ENCODE assay signal across 18 cellular contexts in the genomic region with DNA sequence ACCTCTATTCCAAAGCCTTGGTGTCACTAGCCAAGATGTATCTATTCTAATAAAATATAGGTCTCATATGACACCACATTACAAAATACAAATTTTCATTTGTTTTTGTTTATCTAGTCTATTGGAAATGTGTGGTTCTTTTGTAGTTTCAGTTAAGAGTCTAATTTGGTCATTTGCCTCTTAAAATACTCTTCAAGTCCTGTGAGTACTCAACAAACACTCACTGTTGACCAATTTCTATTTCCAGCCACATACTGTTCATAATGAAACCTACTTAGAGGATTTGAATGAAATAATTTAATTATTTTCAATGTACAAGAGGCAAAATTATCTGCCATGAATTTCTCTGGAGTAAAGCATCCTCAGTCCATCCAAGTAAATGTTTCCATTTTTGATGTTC. TPM values are rescaled to one million over a fixed set of nuclear protein-coding genes. Genes with fewer than 3 reads are reported as not detected.
A peak's percentile ranks its signal among the peaks of the same experiment; 100 is the strongest.
DNase-seq lines count a peak whose midpoint lies in the region; ATAC-seq and TF ChIP-seq lines count a peak whose summit lies in the region.
"Had no signal": no experiment of that assay in that cellular context is flagged by ENCODE, and none has a peak within 500 bp of the region (broad histone marks: within the 10 kb centered on the region; RNA-seq: fewer than 3 reads in every experiment).

No MANE protein-coding gene starts in this region.

- peaks cover 11% of the 10 kb centered on the region for H3K4me1 ChIP-seq in MM.1S (ENCODE audit: low read length)
- peaks cover 26% of the 10 kb centered on the region for H3K4me1 ChIP-seq in hepatocyte (ENCODE audit: insufficient read depth)
- H3K4me1 ChIP-seq in upper lobe of right lung = peaks cover 4% of the 10 kb centered on the region
- H3K4me1 ChIP-seq: BLaER1, Peyer's patch had no signal

- no peak for TF ChIP-seq CTCF in MM.1S (IDR thresholded peaks at IDR 0.05; ENCODE audit: low read length)
- no peak for TF ChIP-seq CTCF in hepatocyte (IDR thresholded peaks at IDR 0.05; ENCODE audit: poor library complexity)
- no peak for TF ChIP-seq CTCF in upper lobe of right lung (IDR thresholded peaks at IDR 0.05)

- H3K27ac ChIP-seq in MM.1S (ENCODE audit: low read length) (no peak overlapping the region), hepatocyte (peak overlapping the region; percentile 60), upper lobe of right lung (no peak overlapping the region)
- H3K27ac ChIP-seq: 22Rv1, BLaER1, Peyer's patch had no signal

- H3K27me3 ChIP-seq in MM.1S (replicated peaks; ENCODE audit: insufficient read depth, low read length) (no peaks in the 10 kb centered on the region), hepatocyte (no peaks in the 10 kb centered on the region), upper lobe of right lung (no peaks in the 10 kb centered on the region)
- H3K27me3 ChIP-seq: BLaER1, Peyer's patch had no signal

- H3K4me3 ChIP-seq in MM.1S (ENCODE audit: low read length) (no peak overlapping the region), hepatocyte (no peak overlapping the region), upper lobe of right lung (no peak overlapping the region)
- H3K4me3 ChIP-seq: BLaER1, Peyer's patch had no signal

- H3K4me1 Mint-ChIP-seq in activated CD4-positive, alpha-beta T cell treated with anti-CD3 and anti-CD28 coated beads, Interleukin-2, amount 10 ng/mL, durations not matched to agents 24 days and 14 days = no peaks in the 10 kb centered on the region

- no peaks in the 10 kb centered on the region for H3F3A ChIP-seq in MM.1S (ENCODE audit: insufficient read depth, low read length)

- H4K20me1 ChIP-seq in MM.1S (ENCODE audit: insufficient read depth, low read length) (no peaks in the 10 kb centered on the region), hepatocyte (ENCODE audit: insufficient read depth, poor library complexity, severe bottlenecking) (no peaks in the 10 kb centered on the region)
- H4K20me1 ChIP-seq: BLaER1 had no signal

- intact Hi-C loops in Right ventricle myocardium superior (cut with DNase I) = no loop called here
- intact Hi-C loops in Right ventricle myocardium inferior (cut with DNase I) = loop anchor here (5.0 kb wide), 1 partner anchor 35 kb away; no protein-coding TSS in a partner anchor
- intact Hi-C loops in upper lobe of right lung (cut with DNase I) = no loop called here
- intact Hi-C loops in activated CD4-positive, alpha-beta T cell treated with anti-CD3 and anti-CD28 coated beads, Interleukin-2, amount 10 ng/mL, durations not matched to agents 24 days and 14 days (cut with micrococcal nuclease) = no loop called here

- H3K27ac Mint-ChIP-seq in activated CD4-positive, alpha-beta T cell treated with anti-CD3 and anti-CD28 coated beads, Interleukin-2, amount 10 ng/mL, durations not matched to agents 24 days and 14 days = no peak overlapping the region

- no peak overlapping the region for H3K9ac ChIP-seq in MM.1S (ENCODE audit: low read length)
- H3K9ac ChIP-seq: BLaER1 had no signal

- H3K4me3 Mint-ChIP-seq in activated CD4-positive, alpha-beta T cell treated with anti-CD3 and anti-CD28 coated beads, Interleukin-2, amount 10 ng/mL, durations not matched to agents 24 days and 14 days = no peak overlapping the region

- DNase-seq in Right ventricle myocardium superior (no peak), Right ventricle myocardium inferior (ENCODE audit: missing footprints) (no peak), MM.1S (no peak), hepatocyte (ENCODE audit: low spot score) (no peak), upper lobe of right lung (no peak)
- DNase-seq in activated CD4-positive, alpha-beta T cell treated with anti-CD3 and anti-CD28 coated beads, Interleukin-2, amount 10 ng/mL, durations not matched to agents 24 days and 14 days = no peak
- DNase-seq: DMS153, H7, Karpas-422, NCI-H1417, NCI-H2029, NCI-H2171 treated with DMSO at 0.1 percent for 48 hours, Peyer's patch, SHP77 treated with DMSO at 0.1 percent for 48 hours had no signal

- no peaks in the 10 kb centered on the region for H3K36me3 Mint-ChIP-seq in activated CD4-positive, alpha-beta T cell treated with anti-CD3 and anti-CD28 coated beads, Interleukin-2, amount 10 ng/mL, durations not matched to agents 24 days and 14 days (ENCODE audit: low read depth)

- H2AFZ ChIP-seq in MM.1S (ENCODE audit: low read length) = no peak overlapping the region
- H2AFZ ChIP-seq in hepatocyte = no peak overlapping the region

- peak; percentile 35 for ATAC-seq in Right ventricle myocardium superior (ENCODE audit: poor library complexity)
- no peak for ATAC-seq in Right ventricle myocardium inferior
- peak; percentile 42 for ATAC-seq in upper lobe of right lung
- no peak for ATAC-seq in GM21447 (IDR thresholded peaks at IDR 0.05; ENCODE audit: unreplicated experiment)
- ATAC-seq in HG02678 (IDR thresholded peaks at IDR 0.05; ENCODE audit: unreplicated experiment) = no peak

- H3K9me3 Mint-ChIP-seq in activated CD4-positive, alpha-beta T cell treated with anti-CD3 and anti-CD28 coated beads, Interleukin-2, amount 10 ng/mL, durations not matched to agents 24 days and 14 days = no peaks in the 10 kb centered on the region

- H3K79me2 ChIP-seq in MM.1S (ENCODE audit: low read length) (no peaks in the 10 kb centered on the region), hepatocyte (no peaks in the 10 kb centered on the region)

- H3K9me3 ChIP-seq in MM.1S (replicated peaks; ENCODE audit: insufficient read depth, low read length) (no peaks in the 10 kb centered on the region), hepatocyte (ENCODE audit: low read depth) (no peaks in the 10 kb centered on the region), upper lobe of right lung (no peaks in the 10 kb centered on the region)
- H3K9me3 ChIP-seq: BLaER1, Peyer's patch had no signal

- H3K4me2 ChIP-seq in MM.1S (ENCODE audit: low read depth, low read length) (peak overlapping the region; percentile 17; the same call in 1 of the 2 replicates), hepatocyte (no peak overlapping the region)
- H3K4me2 ChIP-seq: BLaER1 had no signal

- H3K9me2 ChIP-seq in MM.1S (replicated peaks; ENCODE audit: insufficient read depth, low read length) (no peaks in the 10 kb centered on the region), hepatocyte (replicated peaks; ENCODE audit: insufficient read depth) (no peaks in the 10 kb centered on the region)

- peaks cover 9% of the 10 kb centered on the region for H3K27me3 Mint-ChIP-seq in activated CD4-positive, alpha-beta T cell treated with anti-CD3 and anti-CD28 coated beads, Interleukin-2, amount 10 ng/mL, durations not matched to agents 24 days and 14 days

- no peaks in the 10 kb centered on the region for H3K36me3 ChIP-seq in MM.1S (replicated peaks; ENCODE audit: insufficient read depth, low read length)
- no peaks in the 10 kb centered on the region for H3K36me3 ChIP-seq in hepatocyte (replicated peaks; ENCODE audit: insufficient read depth, low read depth)
- H3K36me3 ChIP-seq in upper lobe of right lung = no peaks in the 10 kb centered on the region
- H3K36me3 ChIP-seq: BLaER1, Peyer's patch had no signal

RNA-seq across cellular contexts. Expression of a gene that starts 40.6 kb away (rescaled TPM):
- total RNA-seq in Right ventricle myocardium superior (93.8 TPM), Right ventricle myocardium inferior (95.4 TPM), hepatocyte (42.3 and 44.1 TPM in 2 replicates), upper lobe of right lung (43.5 TPM)
- 32.3 and 39.6 TPM in 2 replicates for polyA plus RNA-seq in hepatocyte
- total RNA-seq in activated CD4-positive, alpha-beta T cell treated with anti-CD3 and anti-CD28 coated beads, Interleukin-2, amount 10 ng/mL, durations not matched to agents 24 days and 14 days = not detected in 2 replicates

Comparison
In these comparisons a context has a peak if more than half of its experiments do, and no peak if none do; other contexts are left out.
1. ATAC-seq: peak in Right ventricle myocardium superior (single experiment) and upper lobe of right lung (single experiment); none in Right ventricle myocardium inferior (single experiment), GM21447 (single experiment) and HG02678 (single experiment).
2. RNA of a gene that starts 40.6 kb away (total RNA-seq): 95.4 TPM in Right ventricle myocardium inferior (single experiment), 93.8 TPM in Right ventricle myocardium superior (single experiment), 43.5 TPM in upper lobe of right lung (single experiment) and 42.3 to 44.1 TPM in hepatocyte; not detected in activated CD4-positive, alpha-beta T cell treated with anti-CD3 and anti-CD28 coated beads, Interleukin-2, amount 10 ng/mL, durations not matched to agents 24 days and 14 days; every median in the first group is over 10 times any median in the second.